ENCODE assay signal across 26 cellular contexts in genomic region chr18:8756571-8756970, GRCh38. TPM values are rescaled to one million over a fixed set of nuclear protein-coding genes. Genes with fewer than 3 reads are reported as not detected.
DNase-seq lines count a peak whose midpoint lies in the region; ATAC-seq, FAIRE-seq and TF ChIP-seq lines count a peak whose summit lies in the region.
"Had no signal": no experiment of that assay in that cellular context is flagged by ENCODE, and none has a peak within 500 bp of the region (broad histone marks: within the 10 kb centered on the region; RNA-seq: fewer than 3 reads in every experiment).

No MANE protein-coding gene starts in this region.

- peaks cover 67% of the 10 kb centered on the region for H3K4me1 ChIP-seq in BLaER1
- H3K4me1 ChIP-seq in IMR-90 (ENCODE audit: control insufficient read depth, insufficient read depth, low read length), result peaks cover 39% of the 10 kb centered on the region
- peaks cover 36% of the 10 kb centered on the region for H3K4me1 ChIP-seq in astrocyte (ENCODE audit: insufficient read depth, low read length)
- H3K4me1 ChIP-seq in neuronal stem cell (ENCODE audit: control insufficient read depth in 2 of 2, insufficient read depth in 1 of 2, low read depth in 1 of 2, low read length in 2 of 2), result peaks cover 0 to 3% of the 10 kb centered on the region in 2 donors
- H3K4me1 ChIP-seq: Caco-2 had no signal

- POLR2A ChIA-PET in IMR-90 (lab: Charles Lee; ENCODE audit: unreplicated experiment), result no interaction called here

- H4K8ac ChIP-seq in IMR-90 (ENCODE audit: low read depth in 2 of 2, low read length in 2 of 2) (peak overlapping the region in 1 of 2 experiments; percentile 63; a peak in 1 of 4 replicates), neuronal stem cell (ENCODE audit: low read depth, low read length) (no peak overlapping the region)

- H2BK5ac ChIP-seq in IMR-90 (ENCODE audit: low read depth, low read length, poor library complexity, severe bottlenecking), result peak overlapping the region; percentile 0
- no peak overlapping the region for H2BK5ac ChIP-seq in neuronal stem cell (ENCODE audit: low read length)

- peaks cover 36% of the 10 kb centered on the region for H3K36me3 Mint-ChIP-seq in astrocyte (ENCODE audit: low read depth, unreplicated experiment)
- H3K36me3 Mint-ChIP-seq: CD4-positive, alpha-beta memory T cell had no signal

- 0 out of 3 replicates have a peak overlapping the region, but pooled peaks have one; percentile 42 for H2BK15ac ChIP-seq in IMR-90 (ENCODE audit: low read depth, low read length)
- no peak overlapping the region for H2BK15ac ChIP-seq in neuronal stem cell (ENCODE audit: low read length)

- no peak for FAIRE-seq in astrocyte (lab: Jason Lieb, UNC)
- FAIRE-seq: RCC 7860 had no signal

- H3K9ac ChIP-seq in BLaER1, result no peak overlapping the region; the same call in 1 of the 2 replicates
- no peak overlapping the region for H3K9ac ChIP-seq in IMR-90 (ENCODE audit: low read depth, low read length)
- no peak overlapping the region for H3K9ac ChIP-seq in astrocyte (ENCODE audit: low read length)
- H3K9ac ChIP-seq in neuronal stem cell (ENCODE audit: low read depth, low read length, poor library complexity), result no peak overlapping the region
- H3K9ac ChIP-seq: KMS-11, SK-N-SH had no signal

- peak overlapping the region; percentile 62 for H3K14ac ChIP-seq in IMR-90 (replicated peaks; ENCODE audit: low read depth, low read length)
- H3K14ac ChIP-seq in neuronal stem cell (ENCODE audit: low read length), result no peak overlapping the region

- no peak for TF ChIP-seq POLR2A in IMR-90 (IDR thresholded peaks at IDR 0.05; ENCODE audit: low read depth, low read length)

- H3K9me3 ChIP-seq in BLaER1, result peaks cover 36% of the 10 kb centered on the region
- no peaks in the 10 kb centered on the region; the same call in 1 of the 2 replicates for H3K9me3 ChIP-seq in IMR-90 (ENCODE audit: control insufficient read depth, insufficient read depth, low read length)
- no peaks in the 10 kb centered on the region for H3K9me3 ChIP-seq in astrocyte (ENCODE audit: insufficient read depth, low read depth, low read length)
- H3K9me3 ChIP-seq in neuronal stem cell (replicated peaks in 1 of 2; ENCODE audit: control insufficient read depth in 2 of 2, insufficient read depth in 1 of 2, low read depth in 1 of 2, low read length in 2 of 2), result peaks cover 3 to 15% of the 10 kb centered on the region in 2 donors
- H3K9me3 ChIP-seq: SK-N-SH had no signal

- DNase-seq in IMR-90 (no peak), astrocyte (ENCODE audit: low read depth) (peak; percentile 36), neuronal stem cell (ENCODE audit: low spot score) (no peak), COLO668 (lab: John Stamatoyannopoulos, UW; ENCODE audit: unreplicated experiment) (no peak)
- DNase-seq: C1 segment of cervical spinal cord; Caco-2; CD4-positive, alpha-beta memory T cell; DMS79; H9; NCI-H1092 treated with DMSO at 0.1 percent for 48 hours; NCI-H1436; NCI-H187; NCI-H2081 treated with DMSO at 0.1 percent for 48 hours; NCI-H2171; NCI-H226; NCI-H510A; NCI-H69; SIG-M5; SK-N-SH; SW 1271 had no signal

- 0 out of 2 replicates have a peak overlapping the region, but pooled peaks have one; percentile 20 for H2AK5ac ChIP-seq in IMR-90 (ENCODE audit: low read depth, low read length)
- peak overlapping the region; percentile 63 for H2AK5ac ChIP-seq in neuronal stem cell (ENCODE audit: low read depth, low read length)

- H3K79me2 ChIP-seq in astrocyte (ENCODE audit: insufficient read depth, low read length), result peaks cover 69% of the 10 kb centered on the region

- H2BK120ac ChIP-seq in IMR-90 (ENCODE audit: low read depth, low read length), result peak overlapping the region; percentile 44; the same call in 1 of the 2 replicates
- H2BK120ac ChIP-seq in neuronal stem cell (ENCODE audit: low read depth, low read length), result no peak overlapping the region

- peaks cover 29% of the 10 kb centered on the region for H3K4me1 Mint-ChIP-seq in astrocyte (ENCODE audit: low read depth, unreplicated experiment)

- no peak overlapping the region for H2BK12ac ChIP-seq in neuronal stem cell (ENCODE audit: low read length)

- in situ Hi-C loops in IMR-90 (cut with MboI; ENCODE audit: low sequenced_read_pairs), result no loop called here

- dilution Hi-C loops in IMR-90 (cut with HindIII; ENCODE audit: low sequenced_read_pairs, unreplicated experiment), result no loop called here

- TF ChIP-seq RAD21 in IMR-90 (IDR thresholded peaks at IDR 0.05; ENCODE audit: low read length), result no peak

- WGBS in IMR-90 (ENCODE audit: extremely low coverage in 2 of 2, insufficient read length in 1 of 2), 2 experiments, result no CpG with 5 or more reads among the region's 2 CpGs
- WGBS in neuronal stem cell (ENCODE audit: extremely low coverage in 2 of 2, insufficient read length in 2 of 2, insufficient replicate concordance in 1 of 2), 2 donors, result no CpG with 5 or more reads among the region's 2 CpGs

- no peak overlapping the region; the same call in 1 of the 2 replicates for H2BK20ac ChIP-seq in IMR-90 (ENCODE audit: low read depth, low read length)

- CTCF ChIA-PET in IMR-90 (lab: Yijun Ruan, JAX), result no interaction called here

- peaks cover 54 to 85% of the 10 kb centered on the region in 2 experiments for H3K79me1 ChIP-seq in IMR-90 (ENCODE audit: low read depth in 1 of 2, low read length in 2 of 2)
- no peaks in the 10 kb centered on the region for H3K79me1 ChIP-seq in neuronal stem cell (ENCODE audit: low read depth, low read length)

- ATAC-seq in IMR-90 (ENCODE audit: low read depth), result no peak
- no peak for ATAC-seq in GM18858 (IDR thresholded peaks at IDR 0.05; ENCODE audit: unreplicated experiment)
- no peak for ATAC-seq in GM21526 (IDR thresholded peaks at IDR 0.05; ENCODE audit: low FRiP score, unreplicated experiment)
- ATAC-seq: GM23338 had no signal

- H3K27ac ChIP-seq in BLaER1 (peak overlapping the region; percentile 38; the same call in 1 of the 2 replicates), IMR-90 (ENCODE audit: insufficient read depth, low read length) (no peak overlapping the region), astrocyte (ENCODE audit: low read depth, low read length) (no peak overlapping the region), neuronal stem cell (replicated peaks; ENCODE audit: low read length) (no peak overlapping the region)

- no peak overlapping the region for H2AK9ac ChIP-seq in IMR-90 (replicated peaks; ENCODE audit: low read depth, low read length, poor library complexity)

- H3K36me3 ChIP-seq in BLaER1, result peaks cover 77% of the 10 kb centered on the region
- peaks cover 37% of the 10 kb centered on the region for H3K36me3 ChIP-seq in IMR-90 (ENCODE audit: control insufficient read depth, insufficient read depth, low read length)
- peaks cover 10% of the 10 kb centered on the region for H3K36me3 ChIP-seq in astrocyte (ENCODE audit: insufficient read depth, low read length)
- H3K36me3 ChIP-seq in neuronal stem cell (replicated peaks in 1 of 2; ENCODE audit: control insufficient read depth in 2 of 2, insufficient read depth in 2 of 2, low read length in 2 of 2), result no peaks in the 10 kb centered on the region

- TF ChIP-seq CTCF in IMR-90 (conservative IDR thresholded peaks at IDR 0.05; ENCODE audit: low read depth, low read length) (no peak), astrocyte (IDR thresholded peaks at IDR 0.05; ENCODE audit: insufficient read depth, low read depth, low read length) (no peak)

- intact Hi-C loops in IMR-90 (cut with micrococcal nuclease), result no loop called here

- H3K27ac Mint-ChIP-seq in astrocyte (ENCODE audit: unreplicated experiment), result no peak overlapping the region
- H3K27ac Mint-ChIP-seq: GM23338 had no signal

- H4K5ac ChIP-seq in IMR-90 (ENCODE audit: low read depth, low read length), result peak overlapping the region; percentile 6; the same call in 1 of the 2 replicates

- H2AFZ ChIP-seq in IMR-90 (replicated peaks; ENCODE audit: low read length, poor library complexity) (no peak overlapping the region), astrocyte (ENCODE audit: low read depth, low read length) (no peak overlapping the region), neuronal stem cell (ENCODE audit: low read length) (no peak overlapping the region)
- H2AFZ ChIP-seq: GM23338 had no signal

- H3K23ac ChIP-seq in IMR-90 (ENCODE audit: low read depth, low read length) (0 out of 2 replicates have a peak overlapping the region, but pooled peaks have one; percentile 0), neuronal stem cell (ENCODE audit: low read depth, low read length, poor library complexity) (no peak overlapping the region)

- H3K4me2 ChIP-seq in BLaER1 (peak overlapping the region; percentile 64), IMR-90 (ENCODE audit: low read depth, low read length) (no peak overlapping the region), astrocyte (ENCODE audit: low read length) (no peak overlapping the region), neuronal stem cell (ENCODE audit: insufficient read depth, low read length, poor library complexity, severe bottlenecking) (no peak overlapping the region)
- H3K4me2 ChIP-seq: GM23338, SK-N-SH had no signal

- H3K18ac ChIP-seq in IMR-90 (ENCODE audit: low read depth, low read length), result no peak overlapping the region
- H3K18ac ChIP-seq in neuronal stem cell (ENCODE audit: low read length), result no peak overlapping the region

- no peak overlapping the region for H3K4me3 Mint-ChIP-seq in astrocyte (ENCODE audit: unreplicated experiment)
- H3K4me3 Mint-ChIP-seq: GM23338, H9 had no signal

- H3K4me3 ChIP-seq in BLaER1 (no peak overlapping the region), IMR-90 (ENCODE audit: insufficient read depth, low read depth, low read length) (no peak overlapping the region), astrocyte (ENCODE audit: insufficient read depth, low read depth, low read length) (no peak overlapping the region), neuronal stem cell (ENCODE audit: low read length in 2 of 2) (no peak overlapping the region)
- H3K4me3 ChIP-seq: GM23338 had no signal

- no peaks in the 10 kb centered on the region for H3K27me3 Mint-ChIP-seq in astrocyte (ENCODE audit: low read depth, unreplicated experiment)

- no peak overlapping the region for H4K91ac ChIP-seq in IMR-90 (ENCODE audit: insufficient read depth, low read depth, low read length)
- H4K91ac ChIP-seq in neuronal stem cell (ENCODE audit: low read depth, low read length, poor library complexity), result no peak overlapping the region

- H3K56ac ChIP-seq in IMR-90 (ENCODE audit: extremely low read depth, insufficient read depth, low read length), result no peak overlapping the region

- H3K9me3 Mint-ChIP-seq in astrocyte (ENCODE audit: unreplicated experiment), result no peaks in the 10 kb centered on the region

- H3K9me1 ChIP-seq in IMR-90 (ENCODE audit: insufficient read depth, low read length), result peaks cover 36% of the 10 kb centered on the region

- peak overlapping the region; percentile 17 for H3K4ac ChIP-seq in IMR-90 (ENCODE audit: low read depth, low read length)
- H3K4ac ChIP-seq in neuronal stem cell (ENCODE audit: low read length), result no peak overlapping the region

- H4K20me1 ChIP-seq in BLaER1 (peaks cover 85% of the 10 kb centered on the region), IMR-90 (ENCODE audit: insufficient read depth, low read length) (peaks cover 5% of the 10 kb centered on the region; the same call in 1 of the 2 replicates), astrocyte (ENCODE audit: insufficient read depth, low read length) (no peaks in the 10 kb centered on the region)

- BruUV-seq in IMR-90 (replicated peaks; lab: Mats Ljungman, UMichigan), result no TSS peak

- H3K27me3 ChIP-seq in BLaER1, result no peaks in the 10 kb centered on the region
- H3K27me3 ChIP-seq in IMR-90 (ENCODE audit: control insufficient read depth, insufficient read depth, low read length), result no peaks in the 10 kb centered on the region
- no peaks in the 10 kb centered on the region for H3K27me3 ChIP-seq in astrocyte (ENCODE audit: insufficient read depth, low read length)
- no peaks in the 10 kb centered on the region for H3K27me3 ChIP-seq in neuronal stem cell (ENCODE audit: control insufficient read depth in 3 of 3, insufficient read depth in 3 of 3, low read depth in 1 of 3, low read length in 3 of 3)

RNA-seq across cellular contexts. Expression of gene MTCL1, which starts 51.2 kb away (rescaled TPM):
- total RNA-seq in IMR-90 (2012; rRNA removed) (29.0 and 38.6 TPM in 2 replicates), astrocyte (48.6 and 59.3 TPM in 2 replicates)
- 44.7 and 45.3 TPM in 2 replicates for polyA plus RNA-seq in IMR-90 (2012; rRNA removed)
- polyA plus RNA-seq in IMR-90 (2012; cell fraction: cytosol; rRNA removed), result 26.0 and 32.1 TPM in 2 replicates
- 165 and 175 TPM in 2 replicates for polyA plus RNA-seq in IMR-90 (2012; cell fraction: nucleus; rRNA removed; ENCODE audit: low replicate concordance)
- 8.9 TPM for polyA plus RNA-seq in neuronal stem cell (2013, experiment 1 of 2)
- 8.7 TPM for polyA plus RNA-seq in neuronal stem cell (2013, experiment 2 of 2)
- polyA plus RNA-seq: CD4-positive, alpha-beta memory T cell had no signal
